ENCODE assay signal across 1 cellular context in genomic region chr6:135876048-135876447, GRCh38.
TF ChIP-seq lines count a peak whose summit lies in the region.

No MANE protein-coding gene starts in this region.

TF ChIP-seq in HepG2, 621 proteins besides CTCF, POLR2A, EP300 and RAD21 (continued from another document):
- TF ChIP-seq ZNF20 (CRISPR knock-in tag; IDR thresholded peaks at IDR 0.05) (no peak), ZBTB40 (IDR thresholded peaks at IDR 0.05) (no peak), ZBTB40 (CRISPR knock-in tag; IDR thresholded peaks at IDR 0.05) (no peak), HNF4A (CRISPR knock-in tag; IDR thresholded peaks at IDR 0.05) (no peak), FOSL1 (CRISPR knock-in tag; IDR thresholded peaks at IDR 0.05; ENCODE audit: borderline replicate concordance) (no peak), SETDB1 (CRISPR knock-in tag; IDR thresholded peaks at IDR 0.05; ENCODE audit: borderline replicate concordance) (no peak), PAX8 (CRISPR knock-in tag; IDR thresholded peaks at IDR 0.05; ENCODE audit: borderline replicate concordance) (no peak)
TF ChIP-seq in HepG2: peak in this region for 0.
